ENCODE assay signal across 16 cellular contexts in genomic region chr7:119343289-119343688, GRCh38.
DNase-seq lines count a peak whose midpoint lies in the region; ATAC-seq and TF ChIP-seq lines count a peak whose summit lies in the region.
"Had no signal": no experiment of that assay in that cellular context is flagged by ENCODE, and none has a peak within 500 bp of the region (broad histone marks: within the 10 kb centered on the region; RNA-seq: fewer than 3 reads in every experiment).

No MANE protein-coding gene starts in this region.

- no peaks in the 10 kb centered on the region for H3K4me1 Mint-ChIP-seq in progenitor cell of endocrine pancreas (ENCODE audit: low read depth)
- H3K4me1 Mint-ChIP-seq: B cell had no signal

- no peak for TF ChIP-seq CTCF in progenitor cell of endocrine pancreas (IDR thresholded peaks at IDR 0.05; ENCODE audit: unreplicated experiment)

- H3K9me3 Mint-ChIP-seq in progenitor cell of endocrine pancreas (ENCODE audit: low read depth): peaks cover 10% of the 10 kb centered on the region

- H3K27me3 Mint-ChIP-seq in progenitor cell of endocrine pancreas: no peaks in the 10 kb centered on the region
- H3K27me3 Mint-ChIP-seq: B cell; CD4-positive, alpha-beta T cell had no signal

- ATAC-seq in left lobe of liver (peak; percentile 61), GM18870 (IDR thresholded peaks at IDR 0.05; ENCODE audit: unreplicated experiment) (no peak), HG02885 (IDR thresholded peaks at IDR 0.05; ENCODE audit: poor library complexity, unreplicated experiment) (no peak)
- ATAC-seq: CD8-positive, alpha-beta T cell had no signal

- H2AFZ ChIP-seq in ACC112 (ENCODE audit: low read length, unreplicated experiment): peak overlapping the region; percentile 25

- no peak overlapping the region for H3K27ac ChIP-seq in ACC112 (ENCODE audit: low read depth, low read length)
- H3K27ac ChIP-seq: BLaER1 treated with 17β-estradiol and CSF1 and Interleukin-3, amounts not matched to agents 10 nM and 100 nM; C4-2B had no signal

- no peaks in the 10 kb centered on the region for H3K36me3 Mint-ChIP-seq in progenitor cell of endocrine pancreas (ENCODE audit: insufficient read depth)
- H3K36me3 Mint-ChIP-seq: CD8-positive, alpha-beta T cell had no signal

- no peaks in the 10 kb centered on the region for H3K4me1 ChIP-seq in ACC112 (ENCODE audit: control insufficient read depth, insufficient read depth, low read length, unreplicated experiment)
- H3K4me1 ChIP-seq: BLaER1 treated with 17β-estradiol and CSF1 and Interleukin-3, amounts not matched to agents 10 nM and 100 nM; Caco-2 had no signal

- H3K79me2 ChIP-seq in ACC112 (ENCODE audit: control insufficient read depth, insufficient read depth, low read length, unreplicated experiment): no peaks in the 10 kb centered on the region

- H3K4me3 Mint-ChIP-seq in progenitor cell of endocrine pancreas (ENCODE audit: low read depth): no peak overlapping the region
- H3K4me3 Mint-ChIP-seq: B cell; CD4-positive, alpha-beta T cell; CD8-positive, alpha-beta T cell had no signal

- H3K27me3 ChIP-seq in ACC112 (ENCODE audit: insufficient read depth, low read length): no peaks in the 10 kb centered on the region
- H3K27me3 ChIP-seq: BLaER1 treated with 17β-estradiol and CSF1 and Interleukin-3, amounts not matched to agents 10 nM and 100 nM had no signal

- peak overlapping the region; percentile 41 for H3K27ac Mint-ChIP-seq in progenitor cell of endocrine pancreas
- H3K27ac Mint-ChIP-seq: B cell; CD4-positive, alpha-beta T cell; CD8-positive, alpha-beta T cell had no signal

- no peaks in the 10 kb centered on the region for H3K36me3 ChIP-seq in ACC112 (ENCODE audit: insufficient read depth, low read length)
- H3K36me3 ChIP-seq: BLaER1 treated with 17β-estradiol and CSF1 and Interleukin-3, amounts not matched to agents 10 nM and 100 nM had no signal

- no peak overlapping the region for H3K4me3 ChIP-seq in ACC112 (ENCODE audit: low read depth, low read length)
- H3K4me3 ChIP-seq: BLaER1 treated with 17β-estradiol and CSF1 and Interleukin-3, amounts not matched to agents 10 nM and 100 nM had no signal

- DNase-seq in left lobe of liver (ENCODE audit: low spot score): no peak
- DNase-seq in progenitor cell of endocrine pancreas (ENCODE audit: low spot score, unreplicated experiment): no peak
- DNase-seq: 8988T; AML-193; Caco-2; Calu3; CD4-positive, alpha-beta T cell; CD8-positive, alpha-beta T cell; DMS79 treated with DMSO at 0.1 percent for 48 hours; GF-D8 had no signal
